Comparison of ENCODE assay signal across 2 cellular contexts in the genomic region with DNA sequence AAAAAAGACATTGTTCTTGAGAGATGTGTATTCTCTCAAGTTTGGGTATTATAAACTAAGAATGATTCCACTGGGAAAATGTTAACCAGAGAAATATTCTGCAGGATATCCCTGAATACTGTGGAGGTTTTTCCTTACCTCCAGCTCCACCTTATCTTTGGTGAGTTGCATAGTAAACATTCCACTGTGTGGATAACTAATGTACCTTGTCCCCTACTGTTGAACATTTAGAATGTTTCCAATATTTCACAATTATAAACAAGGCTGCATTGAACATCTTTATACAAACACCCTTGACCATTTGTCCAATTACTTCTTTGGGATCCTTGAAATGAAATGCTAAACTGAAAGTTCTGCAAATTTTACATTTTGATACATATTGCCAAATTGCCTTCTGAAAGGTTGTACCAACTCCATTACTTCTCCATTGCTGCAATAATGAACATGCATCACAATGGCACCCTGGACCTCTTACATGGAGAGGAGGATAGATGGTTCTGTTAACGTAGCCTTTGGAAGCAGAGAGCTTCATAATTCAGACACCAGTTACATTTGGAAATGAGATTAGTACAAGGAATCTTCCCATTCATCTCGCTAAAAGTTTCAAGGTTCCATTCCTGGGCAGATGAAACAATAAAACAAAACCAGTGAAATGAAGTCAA.
TF ChIP-seq lines count a peak whose summit lies in the region.

No MANE protein-coding gene starts in this region.

TF ChIP-seq in A549, 52 proteins besides CTCF, POLR2A, EP300 and RAD21 (continued from another document):
- TF ChIP-seq, protein P1, sequence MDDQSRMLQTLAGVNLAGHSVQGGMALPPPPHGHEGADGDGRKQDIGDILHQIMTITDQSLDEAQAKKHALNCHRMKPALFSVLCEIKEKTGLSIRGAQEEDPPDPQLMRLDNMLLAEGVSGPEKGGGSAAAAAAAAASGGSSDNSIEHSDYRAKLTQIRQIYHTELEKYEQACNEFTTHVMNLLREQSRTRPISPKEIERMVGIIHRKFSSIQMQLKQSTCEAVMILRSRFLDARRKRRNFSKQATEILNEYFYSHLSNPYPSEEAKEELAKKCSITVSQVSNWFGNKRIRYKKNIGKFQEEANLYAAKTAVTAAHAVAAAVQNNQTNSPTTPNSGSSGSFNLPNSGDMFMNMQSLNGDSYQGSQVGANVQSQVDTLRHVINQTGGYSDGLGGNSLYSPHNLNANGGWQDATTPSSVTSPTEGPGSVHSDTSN (IDR thresholded peaks at IDR 0.05), result no peak
- TF ChIP-seq MAFK (IDR thresholded peaks at IDR 0.05; ENCODE audit: partially characterized antibody) (no peak), EHMT2 (IDR thresholded peaks at IDR 0.05; ENCODE audit: low read depth) (no peak), POLR2AphosphoS2 (conservative IDR thresholded peaks at IDR 0.05; ENCODE audit: low read length) (no peak), TP53 (CRISPR knock-in tag; IDR thresholded peaks at IDR 0.05) (no peak), HDAC2 (IDR thresholded peaks at IDR 0.05) (no peak), KDM1A (IDR thresholded peaks at IDR 0.05; ENCODE audit: low read depth) (no peak), ZC3H11A (IDR thresholded peaks at IDR 0.05) (no peak), ESRRA (IDR thresholded peaks at IDR 0.05; ENCODE audit: borderline replicate concordance, low read length) (no peak), HEYL (CRISPR knock-in tag; IDR thresholded peaks at IDR 0.05) (no peak), FOXS1 (CRISPR knock-in tag; IDR thresholded peaks at IDR 0.05) (no peak), CBX2 (IDR thresholded peaks at IDR 0.05; ENCODE audit: borderline replicate concordance, low read depth) (no peak)
- TF ChIP-seq, protein P2, sequence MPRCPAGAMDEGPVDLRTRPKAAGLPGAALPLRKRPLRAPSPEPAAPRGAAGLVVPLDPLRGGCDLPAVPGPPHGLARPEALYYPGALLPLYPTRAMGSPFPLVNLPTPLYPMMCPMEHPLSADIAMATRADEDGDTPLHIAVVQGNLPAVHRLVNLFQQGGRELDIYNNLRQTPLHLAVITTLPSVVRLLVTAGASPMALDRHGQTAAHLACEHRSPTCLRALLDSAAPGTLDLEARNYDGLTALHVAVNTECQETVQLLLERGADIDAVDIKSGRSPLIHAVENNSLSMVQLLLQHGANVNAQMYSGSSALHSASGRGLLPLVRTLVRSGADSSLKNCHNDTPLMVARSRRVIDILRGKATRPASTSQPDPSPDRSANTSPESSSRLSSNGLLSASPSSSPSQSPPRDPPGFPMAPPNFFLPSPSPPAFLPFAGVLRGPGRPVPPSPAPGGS (IDR thresholded peaks at IDR 0.05), result no peak
- TF ChIP-seq, protein P3, sequence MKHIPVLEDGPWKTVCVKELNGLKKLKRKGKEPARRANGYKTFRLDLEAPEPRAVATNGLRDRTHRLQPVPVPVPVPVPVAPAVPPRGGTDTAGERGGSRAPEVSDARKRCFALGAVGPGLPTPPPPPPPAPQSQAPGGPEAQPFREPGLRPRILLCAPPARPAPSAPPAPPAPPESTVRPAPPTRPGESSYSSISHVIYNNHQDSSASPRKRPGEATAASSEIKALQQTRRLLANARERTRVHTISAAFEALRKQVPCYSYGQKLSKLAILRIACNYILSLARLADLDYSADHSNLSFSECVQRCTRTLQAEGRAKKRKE (CRISPR knock-in tag; IDR thresholded peaks at IDR 0.05; ENCODE audit: low read depth), result no peak
- TF ChIP-seq, protein P4, sequence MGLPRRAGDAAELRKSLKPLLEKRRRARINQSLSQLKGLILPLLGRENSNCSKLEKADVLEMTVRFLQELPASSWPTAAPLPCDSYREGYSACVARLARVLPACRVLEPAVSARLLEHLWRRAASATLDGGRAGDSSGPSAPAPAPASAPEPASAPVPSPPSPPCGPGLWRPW (IDR thresholded peaks at IDR 0.05), result no peak

TF ChIP-seq in HepG2, 621 proteins besides CTCF, POLR2A, EP300 and RAD21 (continued from another document and continues in another):
- TF ChIP-seq, protein P5, sequence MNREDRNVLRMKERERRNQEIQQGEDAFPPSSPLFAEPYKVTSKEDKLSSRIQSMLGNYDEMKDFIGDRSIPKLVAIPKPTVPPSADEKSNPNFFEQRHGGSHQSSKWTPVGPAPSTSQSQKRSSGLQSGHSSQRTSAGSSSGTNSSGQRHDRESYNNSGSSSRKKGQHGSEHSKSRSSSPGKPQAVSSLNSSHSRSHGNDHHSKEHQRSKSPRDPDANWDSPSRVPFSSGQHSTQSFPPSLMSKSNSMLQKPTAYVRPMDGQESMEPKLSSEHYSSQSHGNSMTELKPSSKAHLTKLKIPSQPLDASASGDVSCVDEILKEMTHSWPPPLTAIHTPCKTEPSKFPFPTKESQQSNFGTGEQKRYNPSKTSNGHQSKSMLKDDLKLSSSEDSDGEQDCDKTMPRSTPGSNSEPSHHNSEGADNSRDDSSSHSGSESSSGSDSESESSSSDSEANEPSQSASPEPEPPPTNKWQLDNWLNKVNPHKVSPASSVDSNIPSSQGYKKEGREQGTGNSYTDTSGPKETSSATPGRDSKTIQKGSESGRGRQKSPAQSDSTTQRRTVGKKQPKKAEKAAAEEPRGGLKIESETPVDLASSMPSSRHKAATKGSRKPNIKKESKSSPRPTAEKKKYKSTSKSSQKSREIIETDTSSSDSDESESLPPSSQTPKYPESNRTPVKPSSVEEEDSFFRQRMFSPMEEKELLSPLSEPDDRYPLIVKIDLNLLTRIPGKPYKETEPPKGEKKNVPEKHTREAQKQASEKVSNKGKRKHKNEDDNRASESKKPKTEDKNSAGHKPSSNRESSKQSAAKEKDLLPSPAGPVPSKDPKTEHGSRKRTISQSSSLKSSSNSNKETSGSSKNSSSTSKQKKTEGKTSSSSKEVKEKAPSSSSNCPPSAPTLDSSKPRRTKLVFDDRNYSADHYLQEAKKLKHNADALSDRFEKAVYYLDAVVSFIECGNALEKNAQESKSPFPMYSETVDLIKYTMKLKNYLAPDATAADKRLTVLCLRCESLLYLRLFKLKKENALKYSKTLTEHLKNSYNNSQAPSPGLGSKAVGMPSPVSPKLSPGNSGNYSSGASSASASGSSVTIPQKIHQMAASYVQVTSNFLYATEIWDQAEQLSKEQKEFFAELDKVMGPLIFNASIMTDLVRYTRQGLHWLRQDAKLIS (CRISPR knock-in tag; IDR thresholded peaks at IDR 0.05), result no peak
- TF ChIP-seq, protein P6, sequence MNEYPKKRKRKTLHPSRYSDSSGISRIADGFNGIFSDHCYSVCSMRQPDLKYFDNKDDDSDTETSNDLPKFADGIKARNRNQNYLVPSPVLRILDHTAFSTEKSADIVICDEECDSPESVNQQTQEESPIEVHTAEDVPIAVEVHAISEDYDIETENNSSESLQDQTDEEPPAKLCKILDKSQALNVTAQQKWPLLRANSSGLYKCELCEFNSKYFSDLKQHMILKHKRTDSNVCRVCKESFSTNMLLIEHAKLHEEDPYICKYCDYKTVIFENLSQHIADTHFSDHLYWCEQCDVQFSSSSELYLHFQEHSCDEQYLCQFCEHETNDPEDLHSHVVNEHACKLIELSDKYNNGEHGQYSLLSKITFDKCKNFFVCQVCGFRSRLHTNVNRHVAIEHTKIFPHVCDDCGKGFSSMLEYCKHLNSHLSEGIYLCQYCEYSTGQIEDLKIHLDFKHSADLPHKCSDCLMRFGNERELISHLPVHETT (CRISPR knock-in tag; conservative IDR thresholded peaks at IDR 0.05), result no peak
- TF ChIP-seq DZIP1 (CRISPR knock-in tag; IDR thresholded peaks at IDR 0.05), result no peak
- TF ChIP-seq, protein P7, sequence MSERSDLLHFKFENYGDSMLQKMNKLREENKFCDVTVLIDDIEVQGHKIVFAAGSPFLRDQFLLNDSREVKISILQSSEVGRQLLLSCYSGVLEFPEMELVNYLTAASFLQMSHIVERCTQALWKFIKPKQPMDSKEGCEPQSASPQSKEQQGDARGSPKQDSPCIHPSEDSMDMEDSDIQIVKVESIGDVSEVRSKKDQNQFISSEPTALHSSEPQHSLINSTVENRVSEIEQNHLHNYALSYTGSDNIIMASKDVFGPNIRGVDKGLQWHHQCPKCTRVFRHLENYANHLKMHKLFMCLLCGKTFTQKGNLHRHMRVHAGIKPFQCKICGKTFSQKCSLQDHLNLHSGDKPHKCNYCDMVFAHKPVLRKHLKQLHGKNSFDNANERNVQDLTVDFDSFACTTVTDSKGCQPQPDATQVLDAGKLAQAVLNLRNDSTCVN (CRISPR knock-in tag; IDR thresholded peaks at IDR 0.05; ENCODE audit: borderline replicate concordance), result no peak
- TF ChIP-seq ISX (CRISPR knock-in tag; conservative IDR thresholded peaks at IDR 0.05), result no peak
- TF ChIP-seq MXD3 (CRISPR knock-in tag; IDR thresholded peaks at IDR 0.05), result no peak
- no peak for TF ChIP-seq ZNF841 (CRISPR knock-in tag; IDR thresholded peaks at IDR 0.05; ENCODE audit: borderline replicate concordance)
- peak; percentile 99 for TF ChIP-seq TEAD3 (CRISPR knock-in tag; optimal IDR thresholded peaks at IDR 0.05; ENCODE audit: borderline replicate concordance)
- peak; percentile 19; the same call in 1 of the 2 replicates for TF ChIP-seq ETV5 (CRISPR knock-in tag; IDR thresholded peaks at IDR 0.05; ENCODE audit: borderline replicate concordance)
- TF ChIP-seq CHD4 (IDR thresholded peaks at IDR 0.05; ENCODE audit: borderline replicate concordance, low read length), result no peak; the same call in 1 of the 2 replicates
- no peak for TF ChIP-seq XRCC5 (optimal IDR thresholded peaks at IDR 0.05; ENCODE audit: low read length)
- no peak for TF ChIP-seq ARHGAP35 (CRISPR knock-in tag; IDR thresholded peaks at IDR 0.05; ENCODE audit: borderline replicate concordance)
- peak; percentile 94 for TF ChIP-seq CEBPG (CRISPR knock-in tag; IDR thresholded peaks at IDR 0.05)
- no peak for TF ChIP-seq KDM2A (CRISPR knock-in tag; IDR thresholded peaks at IDR 0.05; ENCODE audit: borderline replicate concordance, low read depth)
- TF ChIP-seq NRL (CRISPR knock-in tag; IDR thresholded peaks at IDR 0.05; ENCODE audit: borderline replicate concordance), result no peak
- no peak for TF ChIP-seq NFKB2 (CRISPR knock-in tag; IDR thresholded peaks at IDR 0.05; ENCODE audit: borderline replicate concordance)
- TF ChIP-seq PPARG (CRISPR knock-in tag; conservative IDR thresholded peaks at IDR 0.05), result peak; percentile 93
- TF ChIP-seq ZBTB49 (CRISPR knock-in tag; IDR thresholded peaks at IDR 0.05; ENCODE audit: borderline replicate concordance), result 0 out of 2 replicates have a peak, but pooled peaks have one; percentile 51
- TF ChIP-seq AGO1 (IDR thresholded peaks at IDR 0.05; ENCODE audit: low read depth, low read length, poor library complexity, severe bottlenecking), result no peak
- no peak for TF ChIP-seq EZH2 (conservative IDR thresholded peaks at IDR 0.05; ENCODE audit: low read depth, low read length)
- TF ChIP-seq, protein P8, sequence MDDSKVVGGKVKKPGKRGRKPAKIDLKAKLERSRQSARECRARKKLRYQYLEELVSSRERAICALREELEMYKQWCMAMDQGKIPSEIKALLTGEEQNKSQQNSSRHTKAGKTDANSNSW (CRISPR knock-in tag; IDR thresholded peaks at IDR 0.05; ENCODE audit: borderline replicate concordance), result no peak
- TF ChIP-seq ZNF234 (CRISPR knock-in tag; conservative IDR thresholded peaks at IDR 0.05), result no peak
- no peak for TF ChIP-seq ZBTB4 (CRISPR knock-in tag; IDR thresholded peaks at IDR 0.05; ENCODE audit: borderline replicate concordance)
- no peak for TF ChIP-seq GABPA (IDR thresholded peaks at IDR 0.05; ENCODE audit: low read depth, low read length)
- no peak for TF ChIP-seq GABPA (CRISPR knock-in tag; IDR thresholded peaks at IDR 0.05; ENCODE audit: low read depth)
